Comparison of ENCODE assay signal across 14 cellular contexts in the genomic region with DNA sequence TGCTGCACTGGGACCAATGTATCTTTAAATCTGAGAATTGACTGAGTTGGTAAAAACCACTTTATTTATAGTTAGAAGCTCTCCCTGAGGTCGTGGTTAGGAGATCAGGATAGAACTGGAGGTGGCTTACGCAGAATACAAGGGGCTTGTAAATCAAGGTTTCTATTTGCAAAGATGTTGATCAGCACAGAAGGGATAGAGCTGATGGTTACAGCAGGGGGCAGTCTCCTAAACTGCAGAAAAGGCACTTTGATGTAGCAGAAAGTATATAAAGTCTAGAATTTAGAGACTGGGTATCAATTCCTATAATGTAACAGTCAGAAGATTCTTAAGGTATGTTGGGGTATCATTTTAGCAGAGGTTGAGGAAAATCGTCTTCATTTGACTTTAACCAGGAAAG. TPM values are rescaled to one million over a fixed set of nuclear protein-coding genes. Genes with fewer than 3 reads are reported as not detected.
DNase-seq lines count a peak whose midpoint lies in the region; ATAC-seq and TF ChIP-seq lines count a peak whose summit lies in the region.
"Had no signal": no experiment of that assay in that cellular context is flagged by ENCODE, and none has a peak within 500 bp of the region (broad histone marks: within the 10 kb centered on the region; RNA-seq: fewer than 3 reads in every experiment).

No MANE protein-coding gene starts in this region.

- intact Hi-C loops in CD4-positive, alpha-beta memory T cell (cut with micrococcal nuclease): loop anchor here (1.0 to 5.0 kb wide), 3 partner anchors 34 to 125 kb away; no protein-coding TSS in a partner anchor

- H3K27me3 Mint-ChIP-seq in CD4-positive, alpha-beta memory T cell: no peaks in the 10 kb centered on the region

- no peak for ATAC-seq in HG02852 (IDR thresholded peaks at IDR 0.05; ENCODE audit: unreplicated experiment)
- ATAC-seq: esophagus mucosa had no signal

- CTCF ChIA-PET in CD4-positive, alpha-beta memory T cell (lab: Charles Lee; ENCODE audit: partially characterized antibody): interaction anchor here (0.8 to 3.8 kb wide), 28 partner anchors 8 to 596 kb away, joined by 3 to 37 read pairs (median 4); partner anchors contain the start of gene ACVR1

- in situ Hi-C loops in GM13976 (cut with MboI; ENCODE audit: low sequenced_read_pairs, unreplicated experiment): no loop called here

- H3K9me3 ChIP-seq in CD4-positive, alpha-beta memory T cell (ENCODE audit: control insufficient read depth in 1 of 2, low read length in 2 of 2): no peaks in the 10 kb centered on the region
- no peaks in the 10 kb centered on the region for H3K9me3 ChIP-seq in WERI-Rb-1 (ENCODE audit: severe bottlenecking)
- H3K9me3 ChIP-seq: adrenal gland, neutrophil, stomach had no signal

- H3K4me1 Mint-ChIP-seq in CD4-positive, alpha-beta memory T cell: peaks cover 45 to 54% (median 50%) of the 10 kb centered on the region in 4 donors

- no peaks in the 10 kb centered on the region for H3K36me3 ChIP-seq in CD4-positive, alpha-beta memory T cell (ENCODE audit: insufficient read depth, low read length)
- no peaks in the 10 kb centered on the region for H3K36me3 ChIP-seq in WERI-Rb-1
- no peaks in the 10 kb centered on the region for H3K36me3 ChIP-seq in kidney epithelial cell (ENCODE audit: control insufficient read depth, insufficient read depth, low read length)
- H3K36me3 ChIP-seq: adrenal gland, neutrophil, stomach had no signal

- no peaks in the 10 kb centered on the region for H3K27me3 ChIP-seq in CD4-positive, alpha-beta memory T cell (ENCODE audit: insufficient read depth, low read length)
- H3K27me3 ChIP-seq in WERI-Rb-1 (ENCODE audit: insufficient read depth, low read depth, severe bottlenecking) (no peaks in the 10 kb centered on the region), kidney epithelial cell (ENCODE audit: control insufficient read depth, insufficient read depth, low read length) (no peaks in the 10 kb centered on the region)
- H3K27me3 ChIP-seq: adrenal gland, neutrophil, stomach had no signal

- no peaks in the 10 kb centered on the region for H3K36me3 Mint-ChIP-seq in CD4-positive, alpha-beta memory T cell

- H3K9me3 Mint-ChIP-seq in CD4-positive, alpha-beta memory T cell: no peaks in the 10 kb centered on the region

- POLR2A ChIA-PET in CD4-positive, alpha-beta memory T cell (lab: Charles Lee; ENCODE audit: partially characterized antibody): interaction anchor here (0.6 to 15.8 kb wide), 7 partner anchors 10 to 467 kb away, joined by 3 to 308 read pairs (median 3); partner anchors contain the start of gene ACVR1

- H3K27ac ChIP-seq in CD4-positive, alpha-beta memory T cell (ENCODE audit: low read depth, low read length): no peak overlapping the region
- H3K27ac ChIP-seq in WERI-Rb-1: no peak overlapping the region
- H3K27ac ChIP-seq: adrenal gland, neutrophil, stomach, VCaP had no signal

- TF ChIP-seq CTCF in GM13976 (IDR thresholded peaks at IDR 0.05; ENCODE audit: borderline replicate concordance, control extremely low read depth, extremely low read depth, insufficient read depth, missing control alignments) (peak; percentile 20), WERI-Rb-1 (IDR thresholded peaks at IDR 0.05; ENCODE audit: low read depth, low read length) (peak; percentile 32; the same call in 1 of the 2 replicates), kidney epithelial cell (IDR thresholded peaks at IDR 0.05; ENCODE audit: insufficient read depth, low read length, poor library complexity, severe bottlenecking) (peak; percentile 17)

- H3K27ac Mint-ChIP-seq in CD4-positive, alpha-beta memory T cell: peak overlapping the region in 6 of 7 donors; percentile 17 to 98 (median 76)

- peak overlapping the region in 3 of 8 donors; percentile 0 to 94 (median 3) for H3K4me3 Mint-ChIP-seq in CD4-positive, alpha-beta memory T cell

- peaks cover 53% of the 10 kb centered on the region for H3K4me1 ChIP-seq in CD4-positive, alpha-beta memory T cell (ENCODE audit: insufficient read depth, low read length)

- DNase-seq in CD4-positive, alpha-beta memory T cell: peak in 2 of 5 donors; percentile 14 to 20
- no peak for DNase-seq in GM13976 (ENCODE audit: low spot score)
- DNase-seq in WERI-Rb-1: no peak
- no peak for DNase-seq in kidney epithelial cell (ENCODE audit: low read depth)
- DNase-seq in LoVo (ENCODE audit: low spot score): no peak
- no peak for DNase-seq in ureter (ENCODE audit: low spot score)
- DNase-seq: adrenal gland, islet precursor cell, NCI-H1436 treated with DMSO at 0.1 percent for 48 hours, stomach had no signal

- H3K4me3 ChIP-seq in CD4-positive, alpha-beta memory T cell (ENCODE audit: low read length in 2 of 2): no peak overlapping the region
- no peak overlapping the region for H3K4me3 ChIP-seq in WERI-Rb-1 (ENCODE audit: low read depth, low read length)
- no peak overlapping the region for H3K4me3 ChIP-seq in kidney epithelial cell (ENCODE audit: low read depth, low read length)
- H3K4me3 ChIP-seq: adrenal gland, stomach had no signal

RNA-seq across cellular contexts. Expression of gene ACVR1, which starts 25.2 kb away (rescaled TPM):
- total RNA-seq in CD4-positive, alpha-beta memory T cell: 10 to 100 TPM; 26.9 to 31.9 TPM
- polyA plus RNA-seq in CD4-positive, alpha-beta memory T cell: 10 to 100 TPM; 16.1 to 23.3 TPM
- total RNA-seq in kidney epithelial cell (22.4 and 22.5 TPM in 2 replicates), ureter (31.7 TPM)
